16 cellular contexts compared by ENCODE assay signal in the genomic region with DNA sequence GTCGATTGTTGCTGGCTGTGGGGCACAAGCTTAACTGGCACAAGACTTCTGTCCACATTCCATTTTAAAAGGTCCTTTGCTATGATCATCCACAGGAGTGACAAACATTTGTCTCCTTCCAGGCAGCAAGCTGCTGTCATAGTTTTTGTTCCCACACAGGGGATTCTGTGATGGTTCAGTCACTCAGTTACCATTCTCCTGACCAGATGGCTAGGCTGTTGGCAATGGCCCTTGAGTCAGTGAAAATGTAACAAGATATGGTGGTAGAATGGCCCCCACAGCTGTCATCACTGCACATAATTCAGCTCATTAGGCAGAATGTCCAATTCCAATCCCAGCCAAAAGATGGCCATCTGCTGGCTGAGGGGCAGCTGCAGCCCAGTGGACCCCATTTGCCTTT.
"Had no signal": no experiment of that assay in that cellular context is flagged by ENCODE, and none has a peak within 500 bp of the region (broad histone marks: within the 10 kb centered on the region; RNA-seq: fewer than 3 reads in every experiment).

No MANE protein-coding gene starts in this region.

- H3K4me1 Mint-ChIP-seq: activated T-helper 17 cell treated with anti-CD3 and anti-CD28 coated beads, Interleukin-2, amount 50 U/mL, for 72 hours had no signal

- H3K36me3 Mint-ChIP-seq: activated naive CD8-positive, alpha-beta T cell; natural killer cell treated with Interleukin-12 subunit alpha and Interleukin-12 subunit beta and Interleukin-15 and Interleukin-18, amount 100 ng/mL, for 72 hours had no signal

- H3K4me3 Mint-ChIP-seq: activated naive CD8-positive, alpha-beta T cell; activated T-helper 17 cell treated with anti-CD3 and anti-CD28 coated beads, Interleukin-2, amount 50 U/mL, for 72 hours; natural killer cell treated with Interleukin-12 subunit alpha and Interleukin-12 subunit beta and Interleukin-15 and Interleukin-18, amount 100 ng/mL, for 72 hours had no signal

- H3K9me3 Mint-ChIP-seq: activated T-helper 17 cell treated with anti-CD3 and anti-CD28 coated beads, Interleukin-2, amount 50 U/mL, for 72 hours; natural killer cell treated with Interleukin-12 subunit alpha and Interleukin-12 subunit beta and Interleukin-15 and Interleukin-18, amount 100 ng/mL, for 72 hours had no signal

- H3K27ac Mint-ChIP-seq: activated naive CD8-positive, alpha-beta T cell; activated T-helper 17 cell treated with anti-CD3 and anti-CD28 coated beads, Interleukin-2, amount 50 U/mL, for 72 hours; natural killer cell treated with Interleukin-12 subunit alpha and Interleukin-12 subunit beta and Interleukin-15 and Interleukin-18, amount 100 ng/mL, for 72 hours had no signal

- DNase-seq: activated T-cell treated with anti-CD3 and anti-CD28 coated beads, Interleukin-2, amount 50 U/mL, for 1 hour; adrenal gland; brain microvascular endothelial cell; gastrocnemius medialis; heart left ventricle; islet precursor cell; left cardiac atrium; midbrain; ovary; stimulated activated CD4-positive, alpha-beta T cell treated with anti-CD3 and anti-CD28 coated beads, Interleukin-12 subunit alpha, Interleukin-12 subunit beta, amount 100 ng/mL, for 4 hours; stimulated activated CD4-positive, alpha-beta T cell treated with anti-CD3 and anti-CD28 coated beads, Interleukin-4, amount 100 ng/mL, for 4 hours; stimulated activated naive CD8-positive, alpha-beta T cell treated with anti-CD3 and anti-CD28 coated beads, Interleukin-15, Interleukin-2, amounts not matched to agents 100 U/mL and 50 U/mL, for 24 hours; upper lobe of left lung had no signal
